In the genomic region with DNA sequence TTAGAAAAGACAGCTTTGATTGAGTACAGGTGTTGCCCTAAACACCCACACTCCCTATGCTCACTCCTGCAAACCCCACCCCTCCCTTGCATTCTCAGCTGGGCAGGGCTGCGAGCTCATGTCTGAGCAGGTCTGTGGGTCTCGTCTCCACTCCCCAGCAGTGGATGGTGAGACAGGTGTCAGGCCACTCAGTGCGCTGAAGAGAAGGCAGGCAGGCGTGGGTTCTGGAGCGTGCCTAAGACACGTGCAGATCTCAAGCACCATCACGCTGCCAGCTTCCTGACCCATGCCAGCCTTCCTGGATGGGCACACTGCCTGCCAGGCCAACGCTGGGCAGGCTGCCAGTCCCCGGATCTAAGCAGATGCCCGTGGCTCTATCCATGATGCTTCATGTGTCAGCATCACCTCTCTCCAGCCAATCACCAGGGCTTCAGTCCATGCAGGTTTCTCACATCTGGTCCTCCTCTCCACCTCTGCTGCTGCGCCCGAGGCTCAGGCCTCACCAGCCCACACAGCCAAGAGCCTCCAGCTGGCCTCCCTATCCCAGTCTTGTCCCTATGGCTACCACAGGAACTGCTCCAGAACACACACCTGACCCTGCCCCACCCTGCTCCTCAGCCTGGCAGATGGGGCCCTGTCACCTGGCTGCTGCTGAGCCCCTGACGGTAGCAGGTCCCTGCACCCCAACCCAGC, we compare ENCODE assay signal across 9 cellular contexts. TPM values are rescaled to one million over a fixed set of nuclear protein-coding genes. Genes with fewer than 3 reads are reported as not detected.
DNase-seq lines count a peak whose midpoint lies in the region; TF ChIP-seq lines count a peak whose summit lies in the region.
"Had no signal": no experiment of that assay in that cellular context is flagged by ENCODE, and none has a peak within 500 bp of the region (broad histone marks: within the 10 kb centered on the region; RNA-seq: fewer than 3 reads in every experiment).

No MANE protein-coding gene starts in this region.

- no peak overlapping the region for H3K4me3 ChIP-seq in OCI-LY1 (ENCODE audit: low read depth, low read length, poor library complexity, severe bottlenecking)

- no peak for TF ChIP-seq CTCF in OCI-LY1 (IDR thresholded peaks at IDR 0.05; ENCODE audit: low read length)
- no peak for TF ChIP-seq CTCF in glutamatergic neuron (IDR thresholded peaks at IDR 0.05; ENCODE audit: partially characterized antibody, unreplicated experiment)

- no peak overlapping the region for H2AFZ ChIP-seq in OCI-LY1 (ENCODE audit: low read length)

- no peaks in the 10 kb centered on the region for H3K4me1 ChIP-seq in OCI-LY1 (ENCODE audit: insufficient read depth, low read length, severe bottlenecking)

- no peaks in the 10 kb centered on the region for H4K20me1 ChIP-seq in OCI-LY1 (ENCODE audit: insufficient read depth, low read length)

- H3K9ac ChIP-seq in OCI-LY1 (ENCODE audit: low read length) = no peak overlapping the region

- H3K27ac ChIP-seq in OCI-LY1 (ENCODE audit: low read depth, low read length, poor library complexity, severe bottlenecking) = peak overlapping the region; percentile 29

- H3K36me3 Mint-ChIP-seq in glutamatergic neuron (ENCODE audit: unreplicated experiment) = no peaks in the 10 kb centered on the region

- peaks cover 2% of the 10 kb centered on the region for H3K4me1 Mint-ChIP-seq in glutamatergic neuron (ENCODE audit: low read depth, unreplicated experiment)

- in situ Hi-C loops in G401 (cut with HindIII; ENCODE audit: low sequenced_read_pairs) = no loop called here

- H3K9me3 Mint-ChIP-seq in glutamatergic neuron (ENCODE audit: unreplicated experiment) = peaks cover 7% of the 10 kb centered on the region

- no peak overlapping the region for H3K4me2 ChIP-seq in OCI-LY1 (ENCODE audit: low read length)

- H3K27me3 Mint-ChIP-seq in glutamatergic neuron (ENCODE audit: unreplicated experiment) = peaks cover 7% of the 10 kb centered on the region

- H3K27me3 ChIP-seq in OCI-LY1 (ENCODE audit: insufficient read depth, low read length) = no peaks in the 10 kb centered on the region

- no peaks in the 10 kb centered on the region for H3K9me3 ChIP-seq in OCI-LY1 (ENCODE audit: low read length)

- H3F3A ChIP-seq in OCI-LY1 (ENCODE audit: insufficient read depth, low read length) = no peaks in the 10 kb centered on the region

- no peaks in the 10 kb centered on the region for H3K79me2 ChIP-seq in OCI-LY1 (ENCODE audit: insufficient read depth, low read length)

- peak; percentile 95 for DNase-seq in G401 (ENCODE audit: low spot score)
- DNase-seq in glutamatergic neuron = no peak
- DNase-seq in pons (ENCODE audit: low spot score) = peak; percentile 32
- DNase-seq in NCI-H510A treated with DMSO at 0.1 percent for 48 hours (lab: John Stamatoyannopoulos, UW) = no peak
- no peak for DNase-seq in NCI-H774 (lab: John Stamatoyannopoulos, UW)
- no peak for DNase-seq in stimulated activated CD8-positive, alpha-beta memory T cell treated with anti-CD3 and anti-CD28 coated beads, Interleukin-4, amount 100 ng/mL, for 48 hours
- no peak for DNase-seq in DMS53 (lab: John Stamatoyannopoulos, UW)
- DNase-seq: effector CD4-positive, alpha-beta T cell had no signal

- H3K4me3 Mint-ChIP-seq in glutamatergic neuron (ENCODE audit: unreplicated experiment) = no peak overlapping the region

- peak overlapping the region; percentile 62 for H3K27ac Mint-ChIP-seq in glutamatergic neuron (ENCODE audit: unreplicated experiment)

- no peaks in the 10 kb centered on the region for H3K9me2 ChIP-seq in OCI-LY1 (ENCODE audit: low read depth, low read length)

- peaks cover 65% of the 10 kb centered on the region for H3K36me3 ChIP-seq in OCI-LY1 (ENCODE audit: insufficient read depth, low read length)

RNA-seq across cellular contexts. Expression of gene EPS15L1, which starts 42.6 kb away (rescaled TPM):
- total RNA-seq in G401 (2014; rRNA removed; shearing (Covaris generic)) = 14.9 and 20.7 TPM in 2 replicates
- total RNA-seq in glutamatergic neuron (ENCODE audit: unreplicated experiment) = 84.9 TPM

Comparison
In these comparisons a context has a peak if more than half of its experiments do, and no peak if none do; other contexts are left out.
1. DNase-seq: peak in G401 (single experiment) and pons (single experiment); none in glutamatergic neuron (single experiment), NCI-H510A treated with DMSO at 0.1 percent for 48 hours (single experiment), NCI-H774 (single experiment), stimulated activated CD8-positive, alpha-beta memory T cell treated with anti-CD3 and anti-CD28 coated beads, Interleukin-4, amount 100 ng/mL, for 48 hours (single experiment) and DMS53 (single experiment).